ENCODE assay signal across 8 cellular contexts in the genomic region with DNA sequence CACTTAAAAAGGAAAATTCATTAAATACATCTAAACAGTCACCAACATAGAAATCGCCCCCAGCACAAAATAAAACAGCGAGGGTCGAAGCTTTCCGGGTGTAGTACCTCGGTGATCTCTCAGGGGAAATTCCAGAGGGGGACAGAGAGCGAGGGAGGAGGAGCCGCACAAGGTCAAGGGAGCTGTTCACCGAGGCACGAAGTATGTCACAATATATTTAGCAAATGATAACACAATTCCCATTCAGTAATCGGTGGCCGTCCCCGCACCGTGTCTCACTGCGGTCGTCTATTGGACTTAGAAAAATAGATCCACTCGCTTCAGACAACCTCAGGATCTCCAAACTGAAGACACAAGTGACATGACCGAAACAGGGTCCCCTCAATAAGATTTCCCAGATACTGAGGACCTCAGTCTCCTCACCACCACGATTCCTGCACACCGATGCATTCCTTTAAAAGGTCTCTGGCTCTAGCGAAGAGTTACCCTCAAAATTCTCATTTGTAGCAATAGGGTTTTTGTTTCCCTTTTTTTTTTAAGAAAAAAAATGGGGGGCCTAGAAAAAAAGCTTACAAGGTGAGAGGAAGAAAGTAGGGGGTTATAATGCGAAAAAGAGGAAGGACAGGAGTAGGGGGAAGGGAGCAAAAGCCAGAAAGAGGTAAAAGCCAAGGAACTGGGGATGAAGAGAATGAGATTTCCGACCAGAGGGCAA. TPM values are rescaled to one million over a fixed set of nuclear protein-coding genes. Genes with fewer than 3 reads are reported as not detected.
DNase-seq lines count a peak whose midpoint lies in the region.

No MANE protein-coding gene starts in this region.

- DNase-seq in CD1c-positive myeloid dendritic cell (ENCODE audit: extremely low spot score): peak; percentile 26
- DNase-seq in HT-29 (ENCODE audit: low spot score): peak; percentile 8
- peak; percentile 70 for DNase-seq in SK-N-DZ (ENCODE audit: low spot score)
- DNase-seq in epidermal melanocyte (ENCODE audit: insufficient read length, low spot score): peak; percentile 36
- peak; percentile 20 for DNase-seq in middle frontal gyrus (ENCODE audit: extremely low spot score, low spot score)
- peak; percentile 44 for DNase-seq in ureter (ENCODE audit: low spot score)
- DNase-seq in NK-92 treated with Interleukin-12 subunit alpha and Interleukin-12 subunit beta, amount 100 ng/mL, for 24 hours (lab: John Stamatoyannopoulos, UW): no peak
- DNase-seq in DMS 273 treated with DMSO at 0.1 percent for 48 hours (lab: John Stamatoyannopoulos, UW): no peak

RNA-seq across cellular contexts. Expression of gene LPGAT1, which starts 1.1 kb away (rescaled TPM):
- total RNA-seq in HT-29 (2014; rRNA removed; shearing (Covaris generic)): 13.1 and 13.7 TPM in 2 replicates
- polyA plus RNA-seq in SK-N-DZ (2014; cell fraction: cytosol; rRNA removed): 35.7 and 37.5 TPM in 2 replicates
- polyA plus RNA-seq in SK-N-DZ (2014; cell fraction: nucleus; rRNA removed): 12.5 and 12.8 TPM in 2 replicates
- total RNA-seq in ureter: 54.8 TPM

Comparison
In these comparisons a context has a peak if more than half of its experiments do, and no peak if none do; other contexts are left out.
1. DNase-seq: peak in CD1c-positive myeloid dendritic cell (single experiment), HT-29 (single experiment), SK-N-DZ (single experiment), epidermal melanocyte (single experiment), middle frontal gyrus (single experiment) and ureter (single experiment); none in NK-92 treated with Interleukin-12 subunit alpha and Interleukin-12 subunit beta, amount 100 ng/mL, for 24 hours (single experiment) and DMS 273 treated with DMSO at 0.1 percent for 48 hours (single experiment).